Comparison of ENCODE assay signal across 19 cellular contexts in the genomic region with DNA sequence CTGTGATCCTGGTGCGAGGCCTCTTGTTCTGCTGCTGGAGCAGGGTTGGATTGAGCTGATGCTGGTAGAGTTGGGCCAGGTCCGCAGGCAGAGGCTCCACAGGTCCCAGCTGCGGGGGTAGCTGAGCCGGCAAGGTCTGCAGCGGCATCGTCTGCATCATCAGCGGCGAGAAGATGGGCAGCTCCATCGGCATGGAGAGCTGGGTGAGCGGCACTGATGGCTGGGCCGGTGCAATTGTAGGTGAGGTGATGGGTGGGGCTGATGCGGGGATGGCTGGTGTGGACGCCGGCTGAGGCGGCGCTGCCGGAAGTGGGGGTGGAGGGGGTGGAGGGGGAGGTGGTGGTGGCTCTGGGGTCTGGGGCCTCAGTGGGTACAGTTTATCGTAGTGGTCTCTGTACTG.
A peak's percentile ranks its signal among the peaks of the same experiment; 100 is the strongest.
DNase-seq lines count a peak whose midpoint lies in the region; ATAC-seq and TF ChIP-seq lines count a peak whose summit lies in the region.
"Had no signal": no experiment of that assay in that cellular context is flagged by ENCODE, and none has a peak within 500 bp of the region (broad histone marks: within the 10 kb centered on the region; RNA-seq: fewer than 3 reads in every experiment).

No MANE protein-coding gene starts in this region.

- intact Hi-C loops in Right ventricle myocardium inferior (cut with DNase I) (no loop called here), Right ventricle myocardium superior (cut with DNase I) (no loop called here)

- H3K27me3 Mint-ChIP-seq in glutamatergic neuron (ENCODE audit: unreplicated experiment) (no peaks in the 10 kb centered on the region), neural progenitor cell (ENCODE audit: insufficient read depth, low read depth) (peaks cover 2% of the 10 kb centered on the region)
- H3K27me3 Mint-ChIP-seq: B cell had no signal

- TF ChIP-seq CTCF in glutamatergic neuron (IDR thresholded peaks at IDR 0.05; ENCODE audit: partially characterized antibody, unreplicated experiment): no peak
- TF ChIP-seq CTCF in neural progenitor cell (IDR thresholded peaks at IDR 0.05): no peak

- H3K27ac ChIP-seq in neural progenitor cell: no peak overlapping the region
- H3K27ac ChIP-seq: 22Rv1, BLaER1, C4-2B had no signal

- peaks cover 9% of the 10 kb centered on the region for H3K4me1 ChIP-seq in neural progenitor cell
- H3K4me1 ChIP-seq: BLaER1, Caco-2 had no signal

- no peaks in the 10 kb centered on the region for H3K9me3 ChIP-seq in neural progenitor cell (ENCODE audit: low read depth)
- H3K9me3 ChIP-seq: Caco-2, HAP-1 had no signal

- H3K4me3 Mint-ChIP-seq in glutamatergic neuron (ENCODE audit: unreplicated experiment) (no peak overlapping the region), neural progenitor cell (no peak overlapping the region)
- H3K4me3 Mint-ChIP-seq: B cell; CD4-positive, CD25-positive, alpha-beta regulatory T cell; CD8-positive, alpha-beta T cell; HFFc6 had no signal

- peak; percentile 47 for DNase-seq in Right ventricle myocardium inferior (ENCODE audit: missing footprints)
- no peak for DNase-seq in Right ventricle myocardium superior
- no peak for DNase-seq in glutamatergic neuron
- no peak for DNase-seq in neural progenitor cell (ENCODE audit: low spot score)
- DNase-seq in activated gamma-delta T cell treated with Interleukin-2 at 50 U/mL for 16 hours: no peak
- no peak for DNase-seq in amniotic stem cell (lab: John Stamatoyannopoulos, UW)
- DNase-seq: Caco-2; CD4-positive, CD25-positive, alpha-beta regulatory T cell; CD8-positive, alpha-beta T cell; DMS153; DND-41; GOT3; HFFc6 had no signal

- H3K27ac Mint-ChIP-seq in glutamatergic neuron (ENCODE audit: unreplicated experiment) (peak overlapping the region; percentile 36), neural progenitor cell (peak overlapping the region; percentile 54)
- H3K27ac Mint-ChIP-seq: B cell; CD8-positive, alpha-beta T cell had no signal

- no peaks in the 10 kb centered on the region for H3F3A ChIP-seq in neural progenitor cell (ENCODE audit: low read depth)

- H3K4me1 Mint-ChIP-seq in glutamatergic neuron (ENCODE audit: low read depth, unreplicated experiment) (no peaks in the 10 kb centered on the region), neural progenitor cell (peaks cover 9% of the 10 kb centered on the region)
- H3K4me1 Mint-ChIP-seq: B cell had no signal

- H3K9ac ChIP-seq in neural progenitor cell: no peak overlapping the region
- H3K9ac ChIP-seq: BLaER1 had no signal

- ATAC-seq in Right ventricle myocardium inferior (no peak), Right ventricle myocardium superior (ENCODE audit: poor library complexity) (no peak), HG03439 (IDR thresholded peaks at IDR 0.05; ENCODE audit: unreplicated experiment) (no peak)
- ATAC-seq: CD8-positive, alpha-beta T cell had no signal

- H3K27me3 ChIP-seq in neural progenitor cell: no peaks in the 10 kb centered on the region
- H3K27me3 ChIP-seq: BLaER1 had no signal

- H3K36me3 Mint-ChIP-seq in glutamatergic neuron (ENCODE audit: unreplicated experiment): peaks cover 19% of the 10 kb centered on the region
- peaks cover 79% of the 10 kb centered on the region for H3K36me3 Mint-ChIP-seq in neural progenitor cell
- H3K36me3 Mint-ChIP-seq: CD8-positive, alpha-beta T cell had no signal

- no peak overlapping the region for H2AFZ ChIP-seq in neural progenitor cell (replicated peaks)

- H3K4me2 ChIP-seq in neural progenitor cell: no peak overlapping the region
- H3K4me2 ChIP-seq: BLaER1 had no signal

- H3K36me3 ChIP-seq in neural progenitor cell: no peaks in the 10 kb centered on the region

- H3K4me3 ChIP-seq in neural progenitor cell: no peak overlapping the region
- H3K4me3 ChIP-seq: BLaER1, HAP-1 had no signal

- no peaks in the 10 kb centered on the region for H3K79me2 ChIP-seq in neural progenitor cell (ENCODE audit: low read depth)

- H3K9me3 Mint-ChIP-seq in glutamatergic neuron (ENCODE audit: unreplicated experiment): peaks cover 1% of the 10 kb centered on the region
- H3K9me3 Mint-ChIP-seq in neural progenitor cell: peaks cover 3% of the 10 kb centered on the region
- H3K9me3 Mint-ChIP-seq: CD8-positive, alpha-beta T cell; HFFc6 had no signal

- H4K20me1 ChIP-seq in neural progenitor cell (ENCODE audit: low read depth): peaks cover 4% of the 10 kb centered on the region
- H4K20me1 ChIP-seq: BLaER1 had no signal
